ENCODE assay signal across 20 cellular contexts in genomic region chr10:63588436-63589180, GRCh38.
A peak's percentile ranks its signal among the peaks of the same experiment; 100 is the strongest.
DNase-seq lines count a peak whose midpoint lies in the region; ATAC-seq, FAIRE-seq and TF ChIP-seq lines count a peak whose summit lies in the region.
"Had no signal": no experiment of that assay in that cellular context is flagged by ENCODE, and none has a peak within 500 bp of the region (broad histone marks: within the 10 kb centered on the region; RNA-seq: fewer than 3 reads in every experiment).

No MANE protein-coding gene starts in this region.

- in situ Hi-C loops in ACHN (cut with HindIII; ENCODE audit: low pct_ligation_motif_present, low pct_unique_long_range_greater_than_20kb, low sequenced_read_pairs): no loop called here

- no peak for TF ChIP-seq CTCF in pancreas (IDR thresholded peaks at IDR 0.05)

- no peak overlapping the region for H3K4me3 ChIP-seq in pancreas
- H3K4me3 ChIP-seq: GM12878, skin epidermis, thoracic aorta had no signal

- H3K36me3 Mint-ChIP-seq in T-helper 2 cell treated with Interferon-gamma antibody and Interleukin-4, amounts not matched to agents 5 μg/mL and 100 μg/mL, for 36 hours (ENCODE audit: low read depth): no peaks in the 10 kb centered on the region

- no peaks in the 10 kb centered on the region for H3K4me1 ChIP-seq in pancreas

- no peaks in the 10 kb centered on the region for H3K4me1 Mint-ChIP-seq in T-helper 2 cell treated with Interferon-gamma antibody and Interleukin-4, amounts not matched to agents 5 μg/mL and 100 μg/mL, for 36 hours (ENCODE audit: low read depth)
- H3K4me1 Mint-ChIP-seq: central memory CD8-positive, alpha-beta T cell; neural crest cell had no signal

- FAIRE-seq in pancreas (lab: Jason Lieb, UNC) (no peak), frontal cortex (lab: Jason Lieb, UNC) (no peak)
- FAIRE-seq: GM12878, GM19239, H1 had no signal

- no peaks in the 10 kb centered on the region for H3K36me3 ChIP-seq in pancreas
- H3K36me3 ChIP-seq: thoracic aorta had no signal

- H3K4me3 Mint-ChIP-seq in T-helper 2 cell treated with Interferon-gamma antibody and Interleukin-4, amounts not matched to agents 5 μg/mL and 100 μg/mL, for 36 hours: no peak overlapping the region
- H3K4me3 Mint-ChIP-seq: central memory CD8-positive, alpha-beta T cell; neural crest cell had no signal

- no peaks in the 10 kb centered on the region for H3K27me3 ChIP-seq in pancreas

- no peak overlapping the region for H3K27ac Mint-ChIP-seq in T-helper 2 cell treated with Interferon-gamma antibody and Interleukin-4, amounts not matched to agents 5 μg/mL and 100 μg/mL, for 36 hours

- H3K27ac ChIP-seq in cingulate gyrus (ENCODE audit: low read depth, low read length) (peak overlapping the region; percentile 5), pancreas (no peak overlapping the region)
- H3K27ac ChIP-seq: skin epidermis, thoracic aorta had no signal

- peak; percentile 56 to 82 (median 64) for ATAC-seq in pancreas
- no peak for ATAC-seq in GM18519 (IDR thresholded peaks at IDR 0.05; ENCODE audit: low FRiP score, unreplicated experiment)
- ATAC-seq: GM12878 had no signal

- H3K9me3 Mint-ChIP-seq in T-helper 2 cell treated with Interferon-gamma antibody and Interleukin-4, amounts not matched to agents 5 μg/mL and 100 μg/mL, for 36 hours: no peaks in the 10 kb centered on the region
- H3K9me3 Mint-ChIP-seq: central memory CD8-positive, alpha-beta T cell; neural crest cell had no signal

- 40 to 45% methylated on average over 4 of the region's 4 CpGs for WGBS in pancreas, 2 donors

- intact Hi-C loops in pancreas (cut with DNase I): no loop called here

- H3K27me3 Mint-ChIP-seq in T-helper 2 cell treated with Interferon-gamma antibody and Interleukin-4, amounts not matched to agents 5 μg/mL and 100 μg/mL, for 36 hours (ENCODE audit: low read depth): no peaks in the 10 kb centered on the region
- H3K27me3 Mint-ChIP-seq: central memory CD8-positive, alpha-beta T cell had no signal

- DNase-seq in ELF-1 (ENCODE audit: low read depth, low spot score) (peak; percentile 37), NCI-H2029 (lab: John Stamatoyannopoulos, UW) (peak; percentile 41), pancreas (no peak), ACHN (no peak), frontal cortex (ENCODE audit: low spot score in 2 of 2) (no peak)
- no peak for DNase-seq in T-helper 2 cell treated with Interferon-gamma antibody and Interleukin-4, amounts not matched to agents 5 μg/mL and 100 μg/mL, for 36 hours (ENCODE audit: low spot score)
- DNase-seq: activated CD4-positive, alpha-beta T cell treated with anti-CD3 and anti-CD28 coated beads, Interleukin-2, amount 50 U/mL, for 48 hours; activated naive CD4-positive, alpha-beta T cell; kidney glomerular epithelial cell; NCI-H1105; T-helper 1 cell had no signal

- H3K9me3 ChIP-seq in pancreas: no peaks in the 10 kb centered on the region
- H3K9me3 ChIP-seq: thoracic aorta had no signal

Comparison
In these comparisons a context has a peak if more than half of its experiments do, and no peak if none do; other contexts are left out.
1. DNase-seq: peak in ELF-1 (single experiment) and NCI-H2029 (single experiment); none in pancreas (0 of 6), T-helper 2 cell treated with Interferon-gamma antibody and Interleukin-4, amounts not matched to agents 5 μg/mL and 100 μg/mL, for 36 hours (single experiment), ACHN (single experiment) and frontal cortex (0 of 2).